Comparison of ENCODE assay signal across 8 cellular contexts in genomic region chr22:40183029-40183581, GRCh38. TPM values are rescaled to one million over a fixed set of nuclear protein-coding genes. Genes with fewer than 3 reads are reported as not detected.
A peak's percentile ranks its signal among the peaks of the same experiment; 100 is the strongest.
DNase-seq lines count a peak whose midpoint lies in the region; ATAC-seq and TF ChIP-seq lines count a peak whose summit lies in the region.

No MANE protein-coding gene starts in this region.

- peak overlapping the region; percentile 16 for H3K4me3 ChIP-seq in left ventricle myocardium inferior
- peak overlapping the region in 2 of 3 donors; percentile 3 to 34 for H3K4me3 ChIP-seq in skeletal muscle tissue (ENCODE audit: low read length in 3 of 3)

- H3K4me3 Mint-ChIP-seq in activated CD4-positive, alpha-beta T cell treated with anti-CD3 and anti-CD28 coated beads for 36 hours, result peak overlapping the region; percentile 61
- peak overlapping the region; percentile 66 for H3K4me3 Mint-ChIP-seq in activated T-helper 17 cell treated with anti-CD3 and anti-CD28 coated beads, Interleukin-2, amount 50 U/mL, for 72 hours

- H3K27me3 ChIP-seq in left ventricle myocardium inferior (ENCODE audit: low read depth) (no peaks in the 10 kb centered on the region), skeletal muscle tissue (ENCODE audit: control insufficient read depth in 3 of 3, insufficient read depth in 3 of 3, low read length in 3 of 3) (no peaks in the 10 kb centered on the region)

- H3K27ac ChIP-seq in left ventricle myocardium inferior (replicated peaks) (peak overlapping the region; percentile 93), skeletal muscle tissue (ENCODE audit: low read depth, low read length) (peak overlapping the region; percentile 46)

- intact Hi-C loops in activated CD4-positive, alpha-beta T cell treated with anti-CD3 and anti-CD28 coated beads for 36 hours (cut with DNase I, micrococcal nuclease), result no loop called here
- intact Hi-C loops in left ventricle myocardium inferior (cut with micrococcal nuclease), result loop anchor here (10.0 kb wide), 1 partner anchor 128 kb away; no protein-coding TSS in a partner anchor

- peak overlapping the region; percentile 89 for H3K27ac Mint-ChIP-seq in activated CD4-positive, alpha-beta T cell treated with anti-CD3 and anti-CD28 coated beads for 36 hours
- peak overlapping the region; percentile 73 for H3K27ac Mint-ChIP-seq in activated T-helper 17 cell treated with anti-CD3 and anti-CD28 coated beads, Interleukin-2, amount 50 U/mL, for 72 hours

- peak; percentile 76 for ATAC-seq in activated CD4-positive, alpha-beta T cell treated with anti-CD3 and anti-CD28 coated beads for 36 hours
- ATAC-seq in activated T-helper 17 cell treated with anti-CD3 and anti-CD28 coated beads, Interleukin-2, amount 50 U/mL, for 72 hours (replicated peaks), result peak; percentile 62

- DNase-seq in activated CD4-positive, alpha-beta T cell treated with anti-CD3 and anti-CD28 coated beads for 36 hours, result peak; percentile 30
- no peak for DNase-seq in activated CD4-positive, alpha-beta T cell treated with anti-CD3 and anti-CD28 coated beads, Interleukin-2, amount 50 U/mL, for 1 hour
- DNase-seq in left ventricle myocardium inferior (no peak), medulla oblongata (ENCODE audit: extremely low spot score) (no peak), HuH-7 (ENCODE audit: low spot score) (no peak), NCI-H82 (lab: John Stamatoyannopoulos, UW) (no peak)

- no peak overlapping the region for H3K9ac ChIP-seq in skeletal muscle tissue (ENCODE audit: low read depth in 1 of 3, low read length in 3 of 3)

- TF ChIP-seq CTCF in left ventricle myocardium inferior (IDR thresholded peaks at IDR 0.05; ENCODE audit: borderline replicate concordance), result no peak

- H3K36me3 Mint-ChIP-seq in activated CD4-positive, alpha-beta T cell treated with anti-CD3 and anti-CD28 coated beads for 36 hours (ENCODE audit: low read depth), result peaks cover 16% of the 10 kb centered on the region
- peaks cover 5% of the 10 kb centered on the region for H3K36me3 Mint-ChIP-seq in activated T-helper 17 cell treated with anti-CD3 and anti-CD28 coated beads, Interleukin-2, amount 50 U/mL, for 72 hours (ENCODE audit: low read depth)

- CTCF ChIA-PET in activated CD4-positive, alpha-beta T cell treated with anti-CD3 and anti-CD28 coated beads for 36 hours (lab: Charles Lee), result interaction anchor here (1.0 kb wide), 1 partner anchor 93 kb away, joined by 3 read pairs; no protein-coding TSS in a partner anchor

- H3K36me3 ChIP-seq in left ventricle myocardium inferior, result no peaks in the 10 kb centered on the region
- no peaks in the 10 kb centered on the region for H3K36me3 ChIP-seq in skeletal muscle tissue (ENCODE audit: control insufficient read depth in 3 of 3, insufficient read depth in 3 of 3, low read length in 3 of 3)

- no peaks in the 10 kb centered on the region for H3K27me3 Mint-ChIP-seq in activated CD4-positive, alpha-beta T cell treated with anti-CD3 and anti-CD28 coated beads for 36 hours
- no peaks in the 10 kb centered on the region for H3K27me3 Mint-ChIP-seq in activated T-helper 17 cell treated with anti-CD3 and anti-CD28 coated beads, Interleukin-2, amount 50 U/mL, for 72 hours

- no peaks in the 10 kb centered on the region for H3K9me3 ChIP-seq in left ventricle myocardium inferior (replicated peaks)
- H3K9me3 ChIP-seq in skeletal muscle tissue (ENCODE audit: control insufficient read depth in 3 of 3, low read length in 3 of 3), result no peaks in the 10 kb centered on the region

- POLR2A ChIA-PET in activated CD4-positive, alpha-beta T cell treated with anti-CD3 and anti-CD28 coated beads for 36 hours (lab: Charles Lee), result no interaction called here

- H3K4me1 Mint-ChIP-seq in activated CD4-positive, alpha-beta T cell treated with anti-CD3 and anti-CD28 coated beads for 36 hours, result peaks cover 69% of the 10 kb centered on the region
- peaks cover 51% of the 10 kb centered on the region for H3K4me1 Mint-ChIP-seq in activated T-helper 17 cell treated with anti-CD3 and anti-CD28 coated beads, Interleukin-2, amount 50 U/mL, for 72 hours

- H3K4me1 ChIP-seq in left ventricle myocardium inferior (peaks cover 97% of the 10 kb centered on the region), skeletal muscle tissue (ENCODE audit: control insufficient read depth in 3 of 3, insufficient read depth in 3 of 3, low read length in 3 of 3) (peaks cover 38 to 57% (median 41%) of the 10 kb centered on the region in 3 donors)

- no peaks in the 10 kb centered on the region for H3K9me3 Mint-ChIP-seq in activated CD4-positive, alpha-beta T cell treated with anti-CD3 and anti-CD28 coated beads for 36 hours (ENCODE audit: low read depth)
- H3K9me3 Mint-ChIP-seq in activated T-helper 17 cell treated with anti-CD3 and anti-CD28 coated beads, Interleukin-2, amount 50 U/mL, for 72 hours, result no peaks in the 10 kb centered on the region

RNA-seq across cellular contexts. Expression of gene TNRC6B, which starts 5.4 kb away (rescaled TPM):
- 10 to 100 TPM; 37.3 to 40.3 TPM for total RNA-seq in activated CD4-positive, alpha-beta T cell treated with anti-CD3 and anti-CD28 coated beads for 36 hours
- total RNA-seq in activated T-helper 17 cell treated with anti-CD3 and anti-CD28 coated beads, Interleukin-2, amount 50 U/mL, for 72 hours, result 10 to 100 TPM; 45.3 to 59.1 TPM
- 43.8 TPM for total RNA-seq in left ventricle myocardium inferior
- total RNA-seq in skeletal muscle tissue, result 28.2 TPM
